ENCODE assay signal across 16 cellular contexts in genomic region chr1:245622332-245623014, GRCh38.
"Had no signal": no experiment of that assay in that cellular context is flagged by ENCODE, and none has a peak within 500 bp of the region (broad histone marks: within the 10 kb centered on the region; RNA-seq: fewer than 3 reads in every experiment).

No MANE protein-coding gene starts in this region.

- H3K9me3 Mint-ChIP-seq: immature natural killer cell, memory B cell had no signal

- H3K4me1 ChIP-seq: foreskin keratinocyte, parathyroid adenoma, right lobe of liver had no signal

- DNase-seq: activated CD4-positive, alpha-beta T cell treated with anti-CD3 and anti-CD28 coated beads for 36 hours; activated CD4-positive, alpha-beta T cell treated with anti-CD3 and anti-CD28 coated beads, Interleukin-2, amount 50 U/mL, for 48 hours; activated naive CD4-positive, alpha-beta T cell; activated naive CD8-positive, alpha-beta T cell treated with anti-CD3 and anti-CD28 coated beads for 36 hours; amniotic stem cell; immature natural killer cell; naive thymus-derived CD4-positive, alpha-beta T cell; right lobe of liver; stimulated activated CD4-positive, alpha-beta T cell treated with anti-CD3 and anti-CD28 coated beads, Interleukin-4, amount 100 ng/mL, for 4 hours; stimulated activated naive B cell treated with anti-CD40 and anti-IgM and Interleukin-4, amounts not matched to agents 10 μg/mL and 1 μg/mL and 100 μg/mL, for 72 hours; SW 1271 had no signal

- H3K27me3 ChIP-seq: foreskin keratinocyte, hepatocyte, right lobe of liver had no signal

- H3K36me3 Mint-ChIP-seq: activated naive CD8-positive, alpha-beta T cell treated with anti-CD3 and anti-CD28 coated beads for 36 hours; memory B cell; naive thymus-derived CD4-positive, alpha-beta T cell had no signal

- H3K36me3 ChIP-seq: right lobe of liver had no signal

- H3K27ac Mint-ChIP-seq: activated CD4-positive, alpha-beta T cell treated with anti-CD3 and anti-CD28 coated beads for 36 hours; activated naive CD8-positive, alpha-beta T cell treated with anti-CD3 and anti-CD28 coated beads for 36 hours; immature natural killer cell; memory B cell; naive thymus-derived CD4-positive, alpha-beta T cell; stimulated activated naive B cell treated with anti-CD40 and anti-IgM and Interleukin-4, amounts not matched to agents 10 μg/mL and 1 μg/mL and 100 μg/mL, for 72 hours had no signal

- H3K9me3 ChIP-seq: right lobe of liver had no signal

- H3K27ac ChIP-seq: epithelial cell of prostate, foreskin keratinocyte, hepatocyte, parathyroid adenoma, right lobe of liver had no signal

- H3K4me3 ChIP-seq: hepatocyte, right lobe of liver had no signal

- H3K4me3 Mint-ChIP-seq: activated CD4-positive, alpha-beta T cell treated with anti-CD3 and anti-CD28 coated beads for 36 hours; activated naive CD8-positive, alpha-beta T cell treated with anti-CD3 and anti-CD28 coated beads for 36 hours; immature natural killer cell; memory B cell; naive thymus-derived CD4-positive, alpha-beta T cell; stimulated activated naive B cell treated with anti-CD40 and anti-IgM and Interleukin-4, amounts not matched to agents 10 μg/mL and 1 μg/mL and 100 μg/mL, for 72 hours had no signal
